8 cellular contexts compared by ENCODE assay signal in genomic region chr9:76818271-76818670, GRCh38. TPM values are rescaled to one million over a fixed set of nuclear protein-coding genes. Genes with fewer than 3 reads are reported as not detected.
DNase-seq lines count a peak whose midpoint lies in the region; ATAC-seq and TF ChIP-seq lines count a peak whose summit lies in the region.

No MANE protein-coding gene starts in this region.

- no peak for TF ChIP-seq POLR2A in prostate gland (IDR thresholded peaks at IDR 0.05)

- H3K27me3 ChIP-seq in SJSA1 (replicated peaks) (no peaks in the 10 kb centered on the region), prostate gland (replicated peaks; ENCODE audit: insufficient read depth) (no peaks in the 10 kb centered on the region)

- no peak for TF ChIP-seq CTCF in prostate gland (IDR thresholded peaks at IDR 0.05)

- H3K4me3 ChIP-seq in SJSA1 (no peak overlapping the region), prostate gland (no peak overlapping the region)

- H3K27ac ChIP-seq in SJSA1 (peak overlapping the region; percentile 48), prostate gland (peak overlapping the region; percentile 58 to 60)

- H3K4me1 ChIP-seq in SJSA1 (replicated peaks) = peaks cover 19% of the 10 kb centered on the region
- no peaks in the 10 kb centered on the region for H3K4me1 ChIP-seq in prostate gland (replicated peaks)

- H3K9me3 ChIP-seq in SJSA1 (replicated peaks) (no peaks in the 10 kb centered on the region), prostate gland (no peaks in the 10 kb centered on the region)

- H3K36me3 ChIP-seq in SJSA1 (no peaks in the 10 kb centered on the region), prostate gland (no peaks in the 10 kb centered on the region)

- intact Hi-C loops in prostate gland (cut with DNase I) = no loop called here

- DNase-seq in EL = peak; percentile 98
- peak; percentile 79 to 88 for DNase-seq in SJSA1 (ENCODE audit: low read depth in 1 of 2, low spot score in 2 of 2)
- DNase-seq in glomerular endothelial cell (ENCODE audit: extremely low read depth, low read depth, low spot score) = peak; percentile 88
- DNase-seq in prostate gland (ENCODE audit: low spot score) = peak; percentile 21
- DNase-seq in NCI-H187 (lab: John Stamatoyannopoulos, UW) = no peak
- DNase-seq in T-helper 1 cell = no peak
- DNase-seq in activated naive CD4-positive, alpha-beta T cell (lab: John Stamatoyannopoulos, UW) = no peak

- no peak for ATAC-seq in GM21723 (IDR thresholded peaks at IDR 0.05; ENCODE audit: unreplicated experiment)

- WGBS in prostate gland = 52% methylated on average over 4 of the region's 4 CpGs

RNA-seq across cellular contexts. Expression of gene PCA3, which starts 54.0 kb away (rescaled TPM):
- not detected in 2 replicates for total RNA-seq in SJSA1 (2014; rRNA removed; shearing (Covaris generic))
- total RNA-seq in glomerular endothelial cell (not detected in 2 replicates), prostate gland (under 1 TPM in 1 of 2 donors, not detected in 1; 0.14 TPM)

Comparison
In these comparisons a context has a peak if more than half of its experiments do, and no peak if none do; other contexts are left out.
1. DNase-seq: peak in EL (single experiment), SJSA1 (2 of 2), glomerular endothelial cell (single experiment) and prostate gland (single experiment); none in NCI-H187 (0 of 2), T-helper 1 cell (0 of 5) and activated naive CD4-positive, alpha-beta T cell (0 of 4).